Comparison of ENCODE assay signal across 1 cellular context in the genomic region with DNA sequence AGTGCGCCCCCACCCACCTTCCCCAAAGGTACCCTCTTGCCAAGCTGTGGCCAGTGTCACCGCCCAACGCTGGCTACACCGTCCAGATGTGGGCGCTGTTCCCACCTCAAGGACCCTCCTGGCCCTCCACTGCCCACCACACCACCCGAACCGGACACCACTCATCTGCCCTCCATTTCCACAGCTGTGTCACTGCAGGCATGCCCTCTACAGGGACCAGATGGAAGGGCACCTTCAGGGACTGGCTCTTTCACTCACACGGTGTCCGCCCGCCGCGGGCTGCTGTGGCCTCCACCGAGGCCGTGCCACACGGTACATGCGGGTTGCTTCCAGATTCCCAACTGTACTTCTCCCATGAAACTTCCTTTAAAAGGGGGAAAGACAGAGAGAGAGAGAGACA.
TF ChIP-seq lines count a peak whose summit lies in the region.

No MANE protein-coding gene starts in this region.

TF ChIP-seq in HEK293, 187 proteins besides CTCF, POLR2A, EP300 and RAD21 (continued from another document):
- TF ChIP-seq, protein P1, sequence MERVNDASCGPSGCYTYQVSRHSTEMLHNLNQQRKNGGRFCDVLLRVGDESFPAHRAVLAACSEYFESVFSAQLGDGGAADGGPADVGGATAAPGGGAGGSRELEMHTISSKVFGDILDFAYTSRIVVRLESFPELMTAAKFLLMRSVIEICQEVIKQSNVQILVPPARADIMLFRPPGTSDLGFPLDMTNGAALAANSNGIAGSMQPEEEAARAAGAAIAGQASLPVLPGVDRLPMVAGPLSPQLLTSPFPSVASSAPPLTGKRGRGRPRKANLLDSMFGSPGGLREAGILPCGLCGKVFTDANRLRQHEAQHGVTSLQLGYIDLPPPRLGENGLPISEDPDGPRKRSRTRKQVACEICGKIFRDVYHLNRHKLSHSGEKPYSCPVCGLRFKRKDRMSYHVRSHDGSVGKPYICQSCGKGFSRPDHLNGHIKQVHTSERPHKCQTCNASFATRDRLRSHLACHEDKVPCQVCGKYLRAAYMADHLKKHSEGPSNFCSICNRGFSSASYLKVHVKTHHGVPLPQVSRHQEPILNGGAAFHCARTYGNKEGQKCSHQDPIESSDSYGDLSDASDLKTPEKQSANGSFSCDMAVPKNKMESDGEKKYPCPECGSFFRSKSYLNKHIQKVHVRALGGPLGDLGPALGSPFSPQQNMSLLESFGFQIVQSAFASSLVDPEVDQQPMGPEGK (tag by site-specific recombination; IDR thresholded peaks at IDR 0.05) = no peak
